Comparison of ENCODE assay signal across 1 cellular context in genomic region chr11:116721983-116722382, GRCh38.
TF ChIP-seq lines count a peak whose summit lies in the region.

No MANE protein-coding gene starts in this region.

TF ChIP-seq in WTC11, 78 proteins besides CTCF, POLR2A, EP300 and RAD21 (continued from another document):
- TF ChIP-seq AFF4 (CRISPR knock-in tag; IDR thresholded peaks at IDR 0.05; ENCODE audit: borderline replicate concordance) (no peak), ATF3 (CRISPR knock-in tag; conservative IDR thresholded peaks at IDR 0.05) (no peak), E2F1 (CRISPR knock-in tag; IDR thresholded peaks at IDR 0.05) (no peak), GTF2I (CRISPR knock-in tag; conservative IDR thresholded peaks at IDR 0.05) (no peak), RORB (CRISPR knock-in tag; IDR thresholded peaks at IDR 0.05) (no peak), NR2C2 (CRISPR knock-in tag; IDR thresholded peaks at IDR 0.05) (no peak), HMGXB4 (CRISPR knock-in tag; IDR thresholded peaks at IDR 0.05) (no peak), NR1H2 (CRISPR knock-in tag; IDR thresholded peaks at IDR 0.05) (no peak)
